ENCODE assay signal across 10 cellular contexts in genomic region chr16:26598061-26598460, GRCh38.
DNase-seq lines count a peak whose midpoint lies in the region; ATAC-seq lines count a peak whose summit lies in the region.
"Had no signal": no experiment of that assay in that cellular context is flagged by ENCODE, and none has a peak within 500 bp of the region (broad histone marks: within the 10 kb centered on the region; RNA-seq: fewer than 3 reads in every experiment).

No MANE protein-coding gene starts in this region.

- H3K27ac ChIP-seq in naive thymus-derived CD4-positive, alpha-beta T cell (ENCODE audit: low read depth, low read length) = no peak overlapping the region

- DNase-seq in T-helper 1 cell (peak in 4 of 5 donors; percentile 10 to 98 (median 26)), NAMALWA (ENCODE audit: low spot score) (no peak), NCI-H2196 (lab: John Stamatoyannopoulos, UW; ENCODE audit: unreplicated experiment) (no peak)
- peak; percentile 34 for DNase-seq in activated T-cell treated with anti-CD3 and anti-CD28 coated beads, Interleukin-2, amount 50 U/mL, for 4 hours
- peak in 7 of 9 donors; percentile 7 to 72 (median 24) for DNase-seq in naive thymus-derived CD4-positive, alpha-beta T cell
- DNase-seq: cerebellar nuclear complex, hippocampal formation, RPMI8226 had no signal

- H3K36me3 Mint-ChIP-seq in activated T-cell treated with anti-CD3 and anti-CD28 coated beads, Interleukin-2, amount 50 U/mL, for 4 hours (ENCODE audit: insufficient read depth) = no peaks in the 10 kb centered on the region
- peaks cover 0 to 32% (median 0%) of the 10 kb centered on the region in 5 donors for H3K36me3 Mint-ChIP-seq in naive thymus-derived CD4-positive, alpha-beta T cell
- H3K36me3 Mint-ChIP-seq in stimulated activated naive CD8-positive, alpha-beta T cell treated with anti-CD3 and anti-CD28 coated beads, Interleukin-15, Interleukin-2, amounts not matched to agents 100 ng/mL and 50 ng/mL, for 24 hours (ENCODE audit: low read depth) = peaks cover 4% of the 10 kb centered on the region

- POLR2A ChIA-PET in naive thymus-derived CD4-positive, alpha-beta T cell (lab: Charles Lee) = no interaction called here

- H3K27me3 ChIP-seq in naive thymus-derived CD4-positive, alpha-beta T cell (ENCODE audit: control insufficient read depth in 2 of 2, insufficient read depth in 2 of 2, low read length in 2 of 2) = no peaks in the 10 kb centered on the region

- CTCF ChIA-PET in naive thymus-derived CD4-positive, alpha-beta T cell (lab: Charles Lee) = no interaction called here

- peaks cover 8% of the 10 kb centered on the region for H3K27me3 Mint-ChIP-seq in activated T-cell treated with anti-CD3 and anti-CD28 coated beads, Interleukin-2, amount 50 U/mL, for 4 hours (ENCODE audit: low read depth)
- peaks cover 0 to 19% (median 0%) of the 10 kb centered on the region in 5 donors for H3K27me3 Mint-ChIP-seq in naive thymus-derived CD4-positive, alpha-beta T cell
- H3K27me3 Mint-ChIP-seq in stimulated activated naive CD8-positive, alpha-beta T cell treated with anti-CD3 and anti-CD28 coated beads, Interleukin-15, Interleukin-2, amounts not matched to agents 100 ng/mL and 50 ng/mL, for 24 hours = peaks cover 16% of the 10 kb centered on the region

- H3K9me3 ChIP-seq in naive thymus-derived CD4-positive, alpha-beta T cell (ENCODE audit: control insufficient read depth in 2 of 3, low read length in 3 of 3) = no peaks in the 10 kb centered on the region

- no peak overlapping the region for H3K4me3 ChIP-seq in naive thymus-derived CD4-positive, alpha-beta T cell (ENCODE audit: low read length)

- H3K36me3 ChIP-seq in naive thymus-derived CD4-positive, alpha-beta T cell (ENCODE audit: control insufficient read depth in 2 of 3, insufficient read depth in 3 of 3, low read length in 3 of 3) = no peaks in the 10 kb centered on the region

- no peaks in the 10 kb centered on the region for H3K9me3 Mint-ChIP-seq in activated T-cell treated with anti-CD3 and anti-CD28 coated beads, Interleukin-2, amount 50 U/mL, for 4 hours
- peaks cover 0 to 10% (median 0%) of the 10 kb centered on the region in 11 donors for H3K9me3 Mint-ChIP-seq in naive thymus-derived CD4-positive, alpha-beta T cell
- H3K9me3 Mint-ChIP-seq in stimulated activated naive CD8-positive, alpha-beta T cell treated with anti-CD3 and anti-CD28 coated beads, Interleukin-15, Interleukin-2, amounts not matched to agents 100 ng/mL and 50 ng/mL, for 24 hours = peaks cover 8% of the 10 kb centered on the region

- H3K27ac Mint-ChIP-seq in naive thymus-derived CD4-positive, alpha-beta T cell = peak overlapping the region in 3 of 9 donors; percentile 15 to 96 (median 69)
- H3K27ac Mint-ChIP-seq in stimulated activated naive CD8-positive, alpha-beta T cell treated with anti-CD3 and anti-CD28 coated beads, Interleukin-15, Interleukin-2, amounts not matched to agents 100 ng/mL and 50 ng/mL, for 24 hours = peak overlapping the region; percentile 96

- H3K4me3 Mint-ChIP-seq in activated T-cell treated with anti-CD3 and anti-CD28 coated beads, Interleukin-2, amount 50 U/mL, for 4 hours = no peak overlapping the region
- peak overlapping the region in 1 of 10 donors; percentile 74 for H3K4me3 Mint-ChIP-seq in naive thymus-derived CD4-positive, alpha-beta T cell
- H3K4me3 Mint-ChIP-seq in stimulated activated naive CD8-positive, alpha-beta T cell treated with anti-CD3 and anti-CD28 coated beads, Interleukin-15, Interleukin-2, amounts not matched to agents 100 ng/mL and 50 ng/mL, for 24 hours = peak overlapping the region; percentile 69

- H3K4me1 ChIP-seq in naive thymus-derived CD4-positive, alpha-beta T cell (ENCODE audit: control insufficient read depth in 2 of 2, insufficient read depth in 2 of 2, low read length in 2 of 2) = peaks cover 0 to 20% of the 10 kb centered on the region in 2 donors

- intact Hi-C loops in naive thymus-derived CD4-positive, alpha-beta T cell (cut with micrococcal nuclease) = loop anchor here in 1 of 2 donors (1.0 to 5.0 kb wide), 5 partner anchors 17 to 1544 kb away; no protein-coding TSS in a partner anchor

- peak; percentile 89 to 92 for ATAC-seq in activated T-cell treated with anti-CD3 and anti-CD28 coated beads, Interleukin-2, amount 50 U/mL, for 4 hours
- ATAC-seq in naive thymus-derived CD4-positive, alpha-beta T cell = peak; percentile 86
- ATAC-seq in GM18870 (IDR thresholded peaks at IDR 0.05; ENCODE audit: unreplicated experiment) = no peak

- H3K4me1 Mint-ChIP-seq in activated T-cell treated with anti-CD3 and anti-CD28 coated beads, Interleukin-2, amount 50 U/mL, for 4 hours (ENCODE audit: low read depth) = peaks cover 15% of the 10 kb centered on the region
- peaks cover 4 to 75% (median 9%) of the 10 kb centered on the region in 7 donors for H3K4me1 Mint-ChIP-seq in naive thymus-derived CD4-positive, alpha-beta T cell
- H3K4me1 Mint-ChIP-seq in stimulated activated naive CD8-positive, alpha-beta T cell treated with anti-CD3 and anti-CD28 coated beads, Interleukin-15, Interleukin-2, amounts not matched to agents 100 ng/mL and 50 ng/mL, for 24 hours (ENCODE audit: low read depth) = peaks cover 42% of the 10 kb centered on the region

Comparison
In these comparisons a context has a peak if more than half of its experiments do, and no peak if none do; other contexts are left out.
1. DNase-seq: peak in T-helper 1 cell (4 of 5), activated T-cell treated with anti-CD3 and anti-CD28 coated beads, Interleukin-2, amount 50 U/mL, for 4 hours (single experiment) and naive thymus-derived CD4-positive, alpha-beta T cell (7 of 9); none in NAMALWA (single experiment) and NCI-H2196 (single experiment).